Comparison of ENCODE assay signal across 16 cellular contexts in genomic region chr14:63761356-63762117, GRCh38. TPM values are rescaled to one million over a fixed set of nuclear protein-coding genes. Genes with fewer than 3 reads are reported as not detected.
DNase-seq lines count a peak whose midpoint lies in the region; ATAC-seq, FAIRE-seq and TF ChIP-seq lines count a peak whose summit lies in the region.
"Had no signal": no experiment of that assay in that cellular context is flagged by ENCODE, and none has a peak within 500 bp of the region (broad histone marks: within the 10 kb centered on the region; RNA-seq: fewer than 3 reads in every experiment).

No MANE protein-coding gene starts in this region.

- H3K79me2 ChIP-seq in GM23338 (replicated peaks; ENCODE audit: insufficient read depth), result no peaks in the 10 kb centered on the region

- H3K9me3 Mint-ChIP-seq in CD4-positive, alpha-beta memory T cell, result no peaks in the 10 kb centered on the region
- no peaks in the 10 kb centered on the region; the same call in 2 of the 3 replicates for H3K9me3 Mint-ChIP-seq in GM23338
- H3K9me3 Mint-ChIP-seq: activated T-helper 1 cell treated with anti-CD3 and anti-CD28 coated beads, Interleukin-12 subunit alpha, Interleukin-12 subunit beta, Interleukin-2, Interleukin-4 antibody, amounts not matched to agents 30 ng/mL and 10 ng/mL and 1 ng/mL, durations not matched to agents 14 hours and 24 hours and 36 hours had no signal

- H3K27ac ChIP-seq in CD4-positive, alpha-beta memory T cell (ENCODE audit: low read depth, low read length), result no peak overlapping the region
- no peak overlapping the region for H3K27ac ChIP-seq in GM23338 (ENCODE audit: low read depth)
- H3K27ac ChIP-seq: adrenal gland, cardiac muscle cell, pancreas, SK-N-MC had no signal

- intact Hi-C loops in CD4-positive, alpha-beta memory T cell (cut with micrococcal nuclease), result no loop called here

- peak overlapping the region in 4 of 7 donors; percentile 23 to 55 (median 36) for H3K27ac Mint-ChIP-seq in CD4-positive, alpha-beta memory T cell
- H3K27ac Mint-ChIP-seq in GM23338, result no peak overlapping the region
- H3K27ac Mint-ChIP-seq: activated T-helper 1 cell treated with anti-CD3 and anti-CD28 coated beads, Interleukin-12 subunit alpha, Interleukin-12 subunit beta, Interleukin-2, Interleukin-4 antibody, amounts not matched to agents 30 ng/mL and 10 ng/mL and 1 ng/mL, durations not matched to agents 14 hours and 24 hours and 36 hours had no signal

- H3K9me2 ChIP-seq in GM23338 (ENCODE audit: insufficient read depth), result no peaks in the 10 kb centered on the region

- H3K4me3 ChIP-seq in CD4-positive, alpha-beta memory T cell (ENCODE audit: low read length in 2 of 2), result no peak overlapping the region
- H3K4me3 ChIP-seq in GM23338, result no peak overlapping the region
- H3K4me3 ChIP-seq in mononuclear cell (ENCODE audit: low read length), result peak overlapping the region; percentile 24
- H3K4me3 ChIP-seq: adrenal gland, cardiac muscle cell, pancreas, SK-N-MC had no signal

- no peaks in the 10 kb centered on the region for H3K36me3 ChIP-seq in CD4-positive, alpha-beta memory T cell (ENCODE audit: insufficient read depth, low read length)
- no peaks in the 10 kb centered on the region for H3K36me3 ChIP-seq in GM23338 (ENCODE audit: insufficient read depth)
- H3K36me3 ChIP-seq: adrenal gland, cardiac muscle cell, pancreas had no signal

- no peaks in the 10 kb centered on the region for H3K36me3 Mint-ChIP-seq in CD4-positive, alpha-beta memory T cell
- no peaks in the 10 kb centered on the region for H3K36me3 Mint-ChIP-seq in GM23338 (ENCODE audit: low read depth)

- CTCF ChIA-PET in CD4-positive, alpha-beta memory T cell (lab: Charles Lee; ENCODE audit: partially characterized antibody), result interaction anchor here (0.9 to 1.3 kb wide), 2 partner anchors 9 to 36 kb away, joined by 3 to 4 read pairs; no protein-coding TSS in a partner anchor

- H3K4me2 ChIP-seq in GM23338, result no peak overlapping the region

- no peaks in the 10 kb centered on the region for H3K9me3 ChIP-seq in CD4-positive, alpha-beta memory T cell (ENCODE audit: control insufficient read depth in 1 of 2, low read length in 2 of 2)
- H3K9me3 ChIP-seq in mononuclear cell (ENCODE audit: low read depth, low read length), result no peaks in the 10 kb centered on the region
- H3K9me3 ChIP-seq: adrenal gland, pancreas had no signal

- no peaks in the 10 kb centered on the region for H4K20me1 ChIP-seq in GM23338 (replicated peaks; ENCODE audit: insufficient read depth)

- peaks cover 5 to 14% (median 11%) of the 10 kb centered on the region in 4 donors for H3K4me1 Mint-ChIP-seq in CD4-positive, alpha-beta memory T cell
- H3K4me1 Mint-ChIP-seq in GM23338, result no peaks in the 10 kb centered on the region

- no peak for TF ChIP-seq CTCF in GM23338 (conservative IDR thresholded peaks at IDR 0.05; ENCODE audit: low read depth in 2 of 2)

- no peak for DNase-seq in CD4-positive, alpha-beta memory T cell
- DNase-seq in GM23338 (ENCODE audit: low spot score) (no peak), SKM-1 treated with dmso at 0.1 percent for 144 hours (lab: John Stamatoyannopoulos, UW; ENCODE audit: unreplicated experiment) (peak; percentile 31), GM12891 (ENCODE audit: insufficient read length, low spot score) (no peak), NCI-H128 (lab: John Stamatoyannopoulos, UW; ENCODE audit: unreplicated experiment) (no peak), UCSD-AML1 (lab: John Stamatoyannopoulos, UW; ENCODE audit: unreplicated experiment) (no peak), DMS114 treated with DMSO at 0.1 percent for 48 hours (lab: John Stamatoyannopoulos, UW; ENCODE audit: unreplicated experiment) (no peak)
- DNase-seq: adrenal gland, GDM1, NCI-H146, NCI-H774, pancreas had no signal

- H3K4me1 ChIP-seq in CD4-positive, alpha-beta memory T cell (ENCODE audit: insufficient read depth, low read length), result peaks cover 14% of the 10 kb centered on the region
- no peaks in the 10 kb centered on the region for H3K4me1 ChIP-seq in GM23338 (ENCODE audit: insufficient read depth)
- peaks cover 14% of the 10 kb centered on the region for H3K4me1 ChIP-seq in mononuclear cell (ENCODE audit: insufficient read depth, low read length)
- H3K4me1 ChIP-seq: pancreas had no signal

- no peaks in the 10 kb centered on the region for H3F3A ChIP-seq in GM23338 (replicated peaks; ENCODE audit: low read depth)

- POLR2A ChIA-PET in CD4-positive, alpha-beta memory T cell (lab: Charles Lee; ENCODE audit: partially characterized antibody), result no interaction called here

- no peaks in the 10 kb centered on the region for H3K27me3 ChIP-seq in CD4-positive, alpha-beta memory T cell (ENCODE audit: insufficient read depth, low read length)
- no peaks in the 10 kb centered on the region for H3K27me3 ChIP-seq in GM23338 (ENCODE audit: insufficient read depth)
- no peaks in the 10 kb centered on the region for H3K27me3 ChIP-seq in mononuclear cell (ENCODE audit: insufficient read depth, low read length)
- H3K27me3 ChIP-seq: adrenal gland, cardiac muscle cell, pancreas had no signal

- FAIRE-seq in GM12891 (lab: Jason Lieb, UNC), result no peak
- FAIRE-seq: pancreas had no signal

- H3K4me3 Mint-ChIP-seq in CD4-positive, alpha-beta memory T cell, result peak overlapping the region in 1 of 8 donors; percentile 13
- no peak overlapping the region for H3K4me3 Mint-ChIP-seq in GM23338
- H3K4me3 Mint-ChIP-seq: activated T-helper 1 cell treated with anti-CD3 and anti-CD28 coated beads, Interleukin-12 subunit alpha, Interleukin-12 subunit beta, Interleukin-2, Interleukin-4 antibody, amounts not matched to agents 30 ng/mL and 10 ng/mL and 1 ng/mL, durations not matched to agents 14 hours and 24 hours and 36 hours had no signal

- no peak for TF ChIP-seq POLR2A in GM12891 (IDR thresholded peaks at IDR 0.05; ENCODE audit: low read depth, low read length)

- H2AFZ ChIP-seq in GM23338, result peak overlapping the region; percentile 84

- no peak for ATAC-seq in GM23338
- ATAC-seq: pancreas had no signal

- H3K27me3 Mint-ChIP-seq in CD4-positive, alpha-beta memory T cell, result peaks cover 0 to 1% of the 10 kb centered on the region in 2 donors
- peaks cover 5% of the 10 kb centered on the region for H3K27me3 Mint-ChIP-seq in GM23338 (ENCODE audit: insufficient read depth, low read depth, poor library complexity)

TF ChIP-seq in GM23338, 12 proteins besides CTCF, POLR2A, EP300 and RAD21 (continues in another document):
- TF ChIP-seq REST (IDR thresholded peaks at IDR 0.05; ENCODE audit: unreplicated experiment), result no peak
- no peak for TF ChIP-seq STAT1 (IDR thresholded peaks at IDR 0.05; ENCODE audit: unreplicated experiment)

TF ChIP-seq in GM12891, 5 proteins besides CTCF, POLR2A, EP300 and RAD21:
- TF ChIP-seq TAF1 (IDR thresholded peaks at IDR 0.05; ENCODE audit: low read depth, low read length), result no peak
- no peak for TF ChIP-seq PAX5 (IDR thresholded peaks at IDR 0.05; ENCODE audit: insufficient read depth, low read length, severe bottlenecking)
- TF ChIP-seq POLR2AphosphoS5 (IDR thresholded peaks at IDR 0.05; ENCODE audit: low read depth, low read length), result no peak
- TF ChIP-seq POU2F2 (IDR thresholded peaks at IDR 0.05; ENCODE audit: low read depth, low read length), result no peak
- no peak for TF ChIP-seq SPI1 (IDR thresholded peaks at IDR 0.05; ENCODE audit: low read depth, low read length)

RNA-seq across cellular contexts. Expression of gene SGPP1, which starts 33.7 kb away (rescaled TPM):
- 10 to 100 TPM; 12.2 to 12.4 TPM for total RNA-seq in CD4-positive, alpha-beta memory T cell
- polyA plus RNA-seq in CD4-positive, alpha-beta memory T cell, result 10 to 100 TPM; 12.5 to 15.2 TPM
- 11.1 and 14.1 TPM in 2 replicates for total RNA-seq in GM23338 (2014; rRNA removed; shearing (Covaris generic))
- 4.2 and 4.3 TPM in 2 replicates for polyA plus RNA-seq in GM23338 (2016; fragmentation: Nextera tagmentation; extraction: Ambion mirVana)
- 21.8 TPM for total RNA-seq in mononuclear cell
- polyA plus RNA-seq in GM12891 (2012; ENCODE audit: low read depth, missing spikeins), result 7.4 TPM
